ENCODE assay signal across 12 cellular contexts in genomic region chr7:92767427-92767826, GRCh38.
A peak's percentile ranks its signal among the peaks of the same experiment; 100 is the strongest.
DNase-seq lines count a peak whose midpoint lies in the region; ATAC-seq, FAIRE-seq and TF ChIP-seq lines count a peak whose summit lies in the region.
"Had no signal": no experiment of that assay in that cellular context is flagged by ENCODE, and none has a peak within 500 bp of the region (broad histone marks: within the 10 kb centered on the region; RNA-seq: fewer than 3 reads in every experiment).

No MANE protein-coding gene starts in this region.

- no peaks in the 10 kb centered on the region for H3F3A ChIP-seq in GM23338 (replicated peaks; ENCODE audit: low read depth)

- ATAC-seq in GM23338 (no peak), left colon (no peak)
- peak; percentile 38 for ATAC-seq in activated T-helper 17 cell treated with anti-CD3 and anti-CD28 coated beads, Interleukin-2, amount 50 U/mL, for 72 hours (replicated peaks)

- no peaks in the 10 kb centered on the region for H3K27me3 ChIP-seq in GM23338 (ENCODE audit: insufficient read depth)

- H3K4me1 Mint-ChIP-seq in GM23338, result peaks cover 69% of the 10 kb centered on the region
- H3K4me1 Mint-ChIP-seq in activated T-helper 17 cell treated with anti-CD3 and anti-CD28 coated beads, Interleukin-2, amount 50 U/mL, for 72 hours, result peaks cover 55% of the 10 kb centered on the region

- no peaks in the 10 kb centered on the region for H3K9me3 Mint-ChIP-seq in GM23338
- no peaks in the 10 kb centered on the region for H3K9me3 Mint-ChIP-seq in activated T-helper 17 cell treated with anti-CD3 and anti-CD28 coated beads, Interleukin-2, amount 50 U/mL, for 72 hours

- no peaks in the 10 kb centered on the region for H4K20me1 ChIP-seq in GM23338 (replicated peaks; ENCODE audit: insufficient read depth)

- peak; percentile 11 for DNase-seq in AG08396 (ENCODE audit: low spot score)
- DNase-seq in GM23338 (ENCODE audit: low spot score), result no peak
- no peak for DNase-seq in head of caudate nucleus
- no peak for DNase-seq in globus pallidus (ENCODE audit: low spot score)
- DNase-seq in left colon, result no peak
- DNase-seq in NCI-H1436 treated with DMSO at 0.1 percent for 48 hours (lab: John Stamatoyannopoulos, UW), result no peak
- DNase-seq: activated CD4-positive, alpha-beta T cell treated with anti-CD3 and anti-CD28 coated beads, Interleukin-2, amount 10 ng/mL, durations not matched to agents 7 days and 5 days; H7; NCI-H2081 treated with DMSO at 0.1 percent for 48 hours; occipital lobe had no signal

- H3K36me3 Mint-ChIP-seq in GM23338 (ENCODE audit: low read depth), result no peaks in the 10 kb centered on the region; the same call in 2 of the 3 replicates
- peaks cover 75% of the 10 kb centered on the region for H3K36me3 Mint-ChIP-seq in activated T-helper 17 cell treated with anti-CD3 and anti-CD28 coated beads, Interleukin-2, amount 50 U/mL, for 72 hours (ENCODE audit: low read depth)

- peaks cover 74% of the 10 kb centered on the region for H3K4me1 ChIP-seq in GM23338 (ENCODE audit: insufficient read depth)

- intact Hi-C loops in head of caudate nucleus (cut with DNase I) (no loop called here), left colon (cut with DNase I, micrococcal nuclease) (no loop called here)

- no peaks in the 10 kb centered on the region; the same call in 1 of the 2 replicates for H3K79me2 ChIP-seq in GM23338 (replicated peaks; ENCODE audit: insufficient read depth)

- H3K4me3 Mint-ChIP-seq in GM23338, result no peak overlapping the region
- H3K4me3 Mint-ChIP-seq in activated T-helper 17 cell treated with anti-CD3 and anti-CD28 coated beads, Interleukin-2, amount 50 U/mL, for 72 hours, result peak overlapping the region; percentile 76
- H3K4me3 Mint-ChIP-seq: activated CD4-positive, alpha-beta T cell treated with anti-CD3 and anti-CD28 coated beads, Interleukin-2, amount 10 ng/mL, durations not matched to agents 7 days and 5 days had no signal

- peak; percentile 41 for FAIRE-seq in islet of Langerhans (lab: Jason Lieb, UNC)

- peak overlapping the region; percentile 89 for H3K27ac ChIP-seq in GM23338 (ENCODE audit: low read depth)

- no peak overlapping the region for H3K4me3 ChIP-seq in GM23338

- no peak for TF ChIP-seq CTCF in GM23338 (conservative IDR thresholded peaks at IDR 0.05; ENCODE audit: low read depth in 2 of 2)

- H3K4me2 ChIP-seq in GM23338, result peak overlapping the region; percentile 62; the same call in 1 of the 2 replicates

- no peak overlapping the region for H2AFZ ChIP-seq in GM23338

- no peaks in the 10 kb centered on the region for H3K36me3 ChIP-seq in GM23338 (ENCODE audit: insufficient read depth)

- peak overlapping the region; percentile 95 for H3K27ac Mint-ChIP-seq in GM23338
- peak overlapping the region; percentile 90 for H3K27ac Mint-ChIP-seq in activated T-helper 17 cell treated with anti-CD3 and anti-CD28 coated beads, Interleukin-2, amount 50 U/mL, for 72 hours
- H3K27ac Mint-ChIP-seq: activated CD4-positive, alpha-beta T cell treated with anti-CD3 and anti-CD28 coated beads, Interleukin-2, amount 10 ng/mL, durations not matched to agents 7 days and 5 days had no signal

- H3K27me3 Mint-ChIP-seq in GM23338 (ENCODE audit: insufficient read depth, low read depth, poor library complexity), result no peaks in the 10 kb centered on the region
- no peaks in the 10 kb centered on the region for H3K27me3 Mint-ChIP-seq in activated T-helper 17 cell treated with anti-CD3 and anti-CD28 coated beads, Interleukin-2, amount 50 U/mL, for 72 hours
- H3K27me3 Mint-ChIP-seq: activated CD4-positive, alpha-beta T cell treated with anti-CD3 and anti-CD28 coated beads, Interleukin-2, amount 10 ng/mL, durations not matched to agents 7 days and 5 days had no signal

- H3K9me2 ChIP-seq in GM23338 (ENCODE audit: insufficient read depth), result no peaks in the 10 kb centered on the region

TF ChIP-seq in GM23338, 12 proteins besides CTCF, POLR2A, EP300 and RAD21 (continues in another document):
- no peak for TF ChIP-seq ZNF462 (CRISPR knock-in tag; IDR thresholded peaks at IDR 0.05)
- TF ChIP-seq CREB1 (CRISPR knock-in tag; IDR thresholded peaks at IDR 0.05; ENCODE audit: low read depth), result no peak
- no peak for TF ChIP-seq STAT1 (IDR thresholded peaks at IDR 0.05; ENCODE audit: unreplicated experiment)
- TF ChIP-seq NANOG (IDR thresholded peaks at IDR 0.05; ENCODE audit: borderline replicate concordance), result no peak
- no peak for TF ChIP-seq EZH2phosphoT487 (IDR thresholded peaks at IDR 0.05; ENCODE audit: unreplicated experiment)
- TF ChIP-seq REST (IDR thresholded peaks at IDR 0.05; ENCODE audit: unreplicated experiment), result no peak
- TF ChIP-seq ZNF114 (CRISPR knock-in tag; IDR thresholded peaks at IDR 0.05), result no peak
